8 cellular contexts compared by ENCODE assay signal in genomic region chr18:616380-616995, GRCh38. TPM values are rescaled to one million over a fixed set of nuclear protein-coding genes. Genes with fewer than 3 reads are reported as not detected.
DNase-seq lines count a peak whose midpoint lies in the region; ATAC-seq, FAIRE-seq and TF ChIP-seq lines count a peak whose summit lies in the region.
"Had no signal": no experiment of that assay in that cellular context is flagged by ENCODE, and none has a peak within 500 bp of the region (broad histone marks: within the 10 kb centered on the region; RNA-seq: fewer than 3 reads in every experiment).

No MANE protein-coding gene starts in this region.

- peak; percentile 87 for TF ChIP-seq CTCF in RWPE2 (IDR thresholded peaks at IDR 0.05; ENCODE audit: poor library complexity, severe bottlenecking)
- no peak for TF ChIP-seq CTCF in omental fat pad (IDR thresholded peaks at IDR 0.05)

- H3K9me3 ChIP-seq in RWPE2 (ENCODE audit: severe bottlenecking): no peaks in the 10 kb centered on the region

- no peak overlapping the region for H3K4me3 ChIP-seq in RWPE2 (ENCODE audit: severe bottlenecking)

- ATAC-seq in RWPE2 (ENCODE audit: low read depth) (0 out of 3 replicates have a peak, but pooled peaks have one; percentile 61), omental fat pad (ENCODE audit: low FRiP score) (no peak)

- no peak overlapping the region for H3K27ac ChIP-seq in RWPE2 (ENCODE audit: poor library complexity, severe bottlenecking)

- no peaks in the 10 kb centered on the region for H3K36me3 ChIP-seq in RWPE2 (ENCODE audit: low read depth)

- no peaks in the 10 kb centered on the region for H3K27me3 ChIP-seq in RWPE2 (ENCODE audit: insufficient read depth, poor library complexity, severe bottlenecking)

- peak; percentile 95 for FAIRE-seq in G401.6 (lab: Jason Lieb, UNC)

- DNase-seq in KG1 (lab: John Stamatoyannopoulos, UW) (peak; percentile 34), RWPE2 (ENCODE audit: low spot score) (no peak), fibroblast of peridontal ligament (ENCODE audit: extremely low read depth) (peak; percentile 81), pons (ENCODE audit: low spot score) (peak; percentile 67), omental fat pad (ENCODE audit: low spot score) (no peak)
- no peak for DNase-seq in stimulated activated CD8-positive, alpha-beta memory T cell treated with anti-CD3 and anti-CD28 coated beads, Interleukin-4, amount 100 ng/mL, for 48 hours

- no peaks in the 10 kb centered on the region for H3K4me1 ChIP-seq in RWPE2 (ENCODE audit: insufficient read depth, poor library complexity, severe bottlenecking)

RNA-seq across cellular contexts. Expression of gene CLUL1, which starts 19.7 kb away (rescaled TPM):
- 1 to 10 TPM in 2 of 4 donors, under 1 TPM in 1, not detected in 1; 0.25 to 4.1 (median 3.4) TPM for total RNA-seq in omental fat pad

RNA-seq across cellular contexts. Expression of gene CETN1, which starts 36.3 kb away (rescaled TPM):
- not detected for total RNA-seq in omental fat pad
- total RNA-seq: skeletal muscle tissue had no signal

RNA-seq across cellular contexts. Expression of gene TYMS, which starts 41.0 kb away (rescaled TPM):
- 1 to 10 TPM in 1 of 4 donors, under 1 TPM in 2, not detected in 1; 0.50 to 6.4 (median 0.65) TPM for total RNA-seq in omental fat pad

Comparison
In these comparisons a context has a peak if more than half of its experiments do, and no peak if none do; other contexts are left out.
1. DNase-seq: peak in KG1 (single experiment), fibroblast of peridontal ligament (single experiment) and pons (single experiment); none in RWPE2 (single experiment), stimulated activated CD8-positive, alpha-beta memory T cell treated with anti-CD3 and anti-CD28 coated beads, Interleukin-4, amount 100 ng/mL, for 48 hours (single experiment) and omental fat pad (single experiment).